ENCODE assay signal across 2 cellular contexts in genomic region chr4:53507058-53507457, GRCh38.
TF ChIP-seq lines count a peak whose summit lies in the region.

No MANE protein-coding gene starts in this region.

TF ChIP-seq in K562, 482 proteins besides CTCF, POLR2A, EP300 and RAD21 (continued from another document):
- no peak for TF ChIP-seq ETS2 (tag; IDR thresholded peaks at IDR 0.05; ENCODE audit: borderline replicate concordance, poor library complexity, severe bottlenecking)
TF ChIP-seq in K562: peak in this region for 2.

TF ChIP-seq in SK-N-SH, 30 proteins besides CTCF, POLR2A, EP300 and RAD21 (continued from another document):
- no peak for TF ChIP-seq ZBTB33 (IDR thresholded peaks at IDR 0.05; ENCODE audit: borderline replicate concordance, low read depth)
- TF ChIP-seq GATA2 (CRISPR knock-in tag; IDR thresholded peaks at IDR 0.05), result no peak
- TF ChIP-seq TAF1 (IDR thresholded peaks at IDR 0.05; ENCODE audit: borderline replicate concordance, low read depth, low read length), result no peak
- TF ChIP-seq MXI1 (IDR thresholded peaks at IDR 0.05; ENCODE audit: low read depth, low read length), result no peak
- no peak for TF ChIP-seq RCOR1 (IDR thresholded peaks at IDR 0.05; ENCODE audit: low read length)
- no peak for TF ChIP-seq FOXJ3 (CRISPR knock-in tag; IDR thresholded peaks at IDR 0.05)
- TF ChIP-seq RXRA (IDR thresholded peaks at IDR 0.05; ENCODE audit: borderline replicate concordance, low read depth), result no peak
- TF ChIP-seq NFIC (IDR thresholded peaks at IDR 0.05; ENCODE audit: borderline replicate concordance), result no peak
- no peak for TF ChIP-seq TEAD4 (IDR thresholded peaks at IDR 0.05; ENCODE audit: borderline replicate concordance, insufficient read depth)
- TF ChIP-seq FOXM1 (IDR thresholded peaks at IDR 0.05; ENCODE audit: low read depth), result no peak
- no peak for TF ChIP-seq MAX (IDR thresholded peaks at IDR 0.05; ENCODE audit: low read depth)
- TF ChIP-seq PBX3 (IDR thresholded peaks at IDR 0.05), result no peak
- no peak for TF ChIP-seq GABPA (IDR thresholded peaks at IDR 0.05; ENCODE audit: low read depth)
TF ChIP-seq in SK-N-SH: peak in this region for 0.
